In genomic region chr16:23146877-23147601, GRCh38 we compare ENCODE assay signal across 11 cellular contexts. TPM values are rescaled to one million over a fixed set of nuclear protein-coding genes. Genes with fewer than 3 reads are reported as not detected.
A peak's percentile ranks its signal among the peaks of the same experiment; 100 is the strongest.
DNase-seq lines count a peak whose midpoint lies in the region; ATAC-seq, FAIRE-seq and TF ChIP-seq lines count a peak whose summit lies in the region.
"Had no signal": no experiment of that assay in that cellular context is flagged by ENCODE, and none has a peak within 500 bp of the region (broad histone marks: within the 10 kb centered on the region; RNA-seq: fewer than 3 reads in every experiment).

No MANE protein-coding gene starts in this region.

- WGBS in urinary bladder: 78% methylated on average over 17 of the region's 17 CpGs
- WGBS in pancreas, 2 donors: 84 to 87% methylated on average over 17 of the region's 17 CpGs

- H3K4me3 Mint-ChIP-seq in activated naive CD4-positive, alpha-beta T cell treated with anti-CD3 and anti-CD28 coated beads, Interleukin-2, amount 10 ng/mL, durations not matched to agents 7 days and 5 days: peak overlapping the region; percentile 1
- H3K4me3 Mint-ChIP-seq in activated naive CD8-positive, alpha-beta T cell treated with anti-CD3 and anti-CD28 coated beads for 36 hours: peak overlapping the region; percentile 20

- no peak overlapping the region for H3K27ac Mint-ChIP-seq in activated naive CD4-positive, alpha-beta T cell treated with anti-CD3 and anti-CD28 coated beads, Interleukin-2, amount 10 ng/mL, durations not matched to agents 7 days and 5 days
- no peak overlapping the region for H3K27ac Mint-ChIP-seq in activated naive CD4-positive, alpha-beta T cell treated with anti-CD3 and anti-CD28 coated beads, Interleukin-2, amount 50 U/mL, for 72 hours
- no peak overlapping the region for H3K27ac Mint-ChIP-seq in activated naive CD8-positive, alpha-beta T cell treated with anti-CD3 and anti-CD28 coated beads for 36 hours

- H3K36me3 ChIP-seq in urinary bladder (ENCODE audit: insufficient read depth) (no peaks in the 10 kb centered on the region), pancreas (no peaks in the 10 kb centered on the region)
- H3K36me3 ChIP-seq: BE2C, cardiac muscle cell had no signal

- peak overlapping the region; percentile 26 for H3K4me3 ChIP-seq in urinary bladder (ENCODE audit: low read depth, low read length)
- no peak overlapping the region for H3K4me3 ChIP-seq in pancreas

- peaks cover 4% of the 10 kb centered on the region for H3K27me3 Mint-ChIP-seq in activated naive CD4-positive, alpha-beta T cell treated with anti-CD3 and anti-CD28 coated beads, Interleukin-2, amount 10 ng/mL, durations not matched to agents 7 days and 5 days
- peaks cover 4% of the 10 kb centered on the region for H3K27me3 Mint-ChIP-seq in activated naive CD8-positive, alpha-beta T cell treated with anti-CD3 and anti-CD28 coated beads for 36 hours

- H3K27ac ChIP-seq in urinary bladder (ENCODE audit: low read depth): no peak overlapping the region
- peak overlapping the region in 1 of 4 donors; percentile 71 for H3K27ac ChIP-seq in pancreas
- H3K27ac ChIP-seq: cardiac muscle cell had no signal

- no peak for DNase-seq in activated naive CD4-positive, alpha-beta T cell treated with anti-CD3 and anti-CD28 coated beads, Interleukin-2, amount 10 ng/mL, durations not matched to agents 7 days and 5 days
- no peak for DNase-seq in activated naive CD4-positive, alpha-beta T cell treated with anti-CD3 and anti-CD28 coated beads, Interleukin-2, amount 50 U/mL, for 72 hours (ENCODE audit: low spot score in 2 of 2)
- DNase-seq in activated naive CD8-positive, alpha-beta T cell treated with anti-CD3 and anti-CD28 coated beads for 36 hours: no peak
- DNase-seq in kidney tubule cell (ENCODE audit: low spot score): peak; percentile 33
- no peak for DNase-seq in pancreas
- DNase-seq in GF-D8 (lab: John Stamatoyannopoulos, UW): no peak
- DNase-seq in stimulated activated CD4-positive, alpha-beta T cell treated with anti-CD3 and anti-CD28 coated beads, Interleukin-1b, Interleukin-23, amount 100 ng/mL, for 48 hours: no peak
- DNase-seq: BE2C had no signal

- H3K4me1 ChIP-seq in urinary bladder (ENCODE audit: insufficient read depth) (no peaks in the 10 kb centered on the region), pancreas (peaks cover 0 to 37% (median 13%) of the 10 kb centered on the region in 3 donors)
- H3K4me1 ChIP-seq: BE2C had no signal

- H3K9me3 Mint-ChIP-seq in activated naive CD4-positive, alpha-beta T cell treated with anti-CD3 and anti-CD28 coated beads, Interleukin-2, amount 10 ng/mL, durations not matched to agents 7 days and 5 days: no peaks in the 10 kb centered on the region
- H3K9me3 Mint-ChIP-seq in activated naive CD4-positive, alpha-beta T cell treated with anti-CD3 and anti-CD28 coated beads, Interleukin-2, amount 50 U/mL, for 72 hours: no peaks in the 10 kb centered on the region
- no peaks in the 10 kb centered on the region for H3K9me3 Mint-ChIP-seq in activated naive CD8-positive, alpha-beta T cell treated with anti-CD3 and anti-CD28 coated beads for 36 hours

- peaks cover 36% of the 10 kb centered on the region for H3K4me1 Mint-ChIP-seq in activated naive CD4-positive, alpha-beta T cell treated with anti-CD3 and anti-CD28 coated beads, Interleukin-2, amount 10 ng/mL, durations not matched to agents 7 days and 5 days
- peaks cover 26% of the 10 kb centered on the region for H3K4me1 Mint-ChIP-seq in activated naive CD8-positive, alpha-beta T cell treated with anti-CD3 and anti-CD28 coated beads for 36 hours

- CTCF ChIA-PET in activated naive CD4-positive, alpha-beta T cell treated with anti-CD3 and anti-CD28 coated beads, Interleukin-2, amount 10 ng/mL, durations not matched to agents 7 days and 5 days (lab: Charles Lee): no interaction called here

- no peaks in the 10 kb centered on the region for H3K27me3 ChIP-seq in pancreas
- H3K27me3 ChIP-seq: BE2C, cardiac muscle cell had no signal

- no peak for TF ChIP-seq CTCF in pancreas (IDR thresholded peaks at IDR 0.05)

- ATAC-seq in activated naive CD4-positive, alpha-beta T cell treated with anti-CD3 and anti-CD28 coated beads, Interleukin-2, amount 50 U/mL, for 72 hours: no peak
- ATAC-seq in pancreas: no peak

- no peaks in the 10 kb centered on the region for H3K36me3 Mint-ChIP-seq in activated naive CD4-positive, alpha-beta T cell treated with anti-CD3 and anti-CD28 coated beads, Interleukin-2, amount 10 ng/mL, durations not matched to agents 7 days and 5 days
- peaks cover 7 to 10% of the 10 kb centered on the region in 2 donors for H3K36me3 Mint-ChIP-seq in activated naive CD4-positive, alpha-beta T cell treated with anti-CD3 and anti-CD28 coated beads, Interleukin-2, amount 50 U/mL, for 72 hours
- peaks cover 19% of the 10 kb centered on the region for H3K36me3 Mint-ChIP-seq in activated naive CD8-positive, alpha-beta T cell treated with anti-CD3 and anti-CD28 coated beads for 36 hours

- intact Hi-C loops in pancreas (cut with DNase I): no loop called here

- H3K9me3 ChIP-seq in pancreas: no peaks in the 10 kb centered on the region
- H3K9me3 ChIP-seq: BE2C had no signal

- FAIRE-seq in pancreas (lab: Jason Lieb, UNC): no peak

RNA-seq across cellular contexts. Expression of gene USP31, which starts 2.2 kb away (rescaled TPM):
- total RNA-seq in activated naive CD4-positive, alpha-beta T cell treated with anti-CD3 and anti-CD28 coated beads, Interleukin-2, amount 50 U/mL, for 72 hours: 1 to 10 TPM; 4.6 to 9.0 TPM
- 1 to 10 TPM; 5.2 to 6.3 TPM for total RNA-seq in activated naive CD8-positive, alpha-beta T cell treated with anti-CD3 and anti-CD28 coated beads for 36 hours
- 27.4 TPM for total RNA-seq in urinary bladder
- polyA plus RNA-seq in urinary bladder: 3.7 TPM
- 1 to 10 TPM; 4.6 to 10.0 (median 5.7) TPM for total RNA-seq in pancreas
- polyA plus RNA-seq in pancreas: 1 to 10 TPM; 1.9 to 6.0 TPM

RNA-seq across cellular contexts. Expression of gene SCNN1G, which starts 35.5 kb away (rescaled TPM):
- total RNA-seq in activated naive CD4-positive, alpha-beta T cell treated with anti-CD3 and anti-CD28 coated beads, Interleukin-2, amount 50 U/mL, for 72 hours: not detected
- not detected for total RNA-seq in activated naive CD8-positive, alpha-beta T cell treated with anti-CD3 and anti-CD28 coated beads for 36 hours
- total RNA-seq in urinary bladder: 2.4 TPM
- polyA plus RNA-seq in urinary bladder: 0.61 TPM
- total RNA-seq in pancreas: 1 to 10 TPM in 5 of 6 donors, under 1 TPM in 1; 0.60 to 8.9 (median 2.4) TPM
- 1 to 10 TPM; 4.8 to 6.2 TPM for polyA plus RNA-seq in pancreas
- total RNA-seq: activated CD8-positive, alpha-beta memory T cell treated with anti-CD3 and anti-CD28 coated beads for 36 hours; cardiac muscle cell had no signal
- polyA plus RNA-seq: cardiac muscle cell had no signal
